ENCODE assay signal across 9 cellular contexts in the genomic region with DNA sequence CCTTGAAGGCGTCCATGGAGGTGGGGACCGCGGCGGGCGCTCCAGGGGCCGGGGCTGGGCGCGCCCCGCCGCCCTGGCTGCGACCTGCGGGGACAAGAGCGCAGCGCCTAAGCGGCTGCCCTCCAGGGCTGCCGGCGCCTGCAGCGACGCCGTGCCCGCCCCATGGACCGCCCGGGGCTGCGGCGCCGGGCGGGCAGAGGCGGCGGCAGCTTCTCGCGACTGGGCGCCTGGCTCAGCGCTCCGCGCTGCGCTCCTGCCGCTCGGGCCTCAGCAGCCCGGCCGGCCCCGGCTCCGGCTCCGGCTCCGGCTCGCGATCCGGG. TPM values are rescaled to one million over a fixed set of nuclear protein-coding genes. Genes with fewer than 3 reads are reported as not detected.
DNase-seq lines count a peak whose midpoint lies in the region; ATAC-seq, FAIRE-seq and TF ChIP-seq lines count a peak whose summit lies in the region.
"Had no signal": no experiment of that assay in that cellular context is flagged by ENCODE, and none has a peak within 500 bp of the region (broad histone marks: within the 10 kb centered on the region; RNA-seq: fewer than 3 reads in every experiment).

No MANE protein-coding gene starts in this region.

- no peak for TF ChIP-seq EP300 in upper lobe of left lung (IDR thresholded peaks at IDR 0.05)

- ATAC-seq in activated CD8-positive, alpha-beta memory T cell treated with anti-CD3 and anti-CD28 coated beads, Interleukin-2, amount 10 ng/mL, durations not matched to agents 7 days and 5 days, result peak; percentile 28
- ATAC-seq in activated CD8-positive, alpha-beta T cell treated with anti-CD3 and anti-CD28 coated beads, Interleukin-2, amount 10 ng/mL, durations not matched to agents 7 days and 5 days, result peak; percentile 28
- ATAC-seq in upper lobe of left lung (ENCODE audit: low FRiP score in 2 of 2), result peak in 1 of 2 donors; percentile 4
- ATAC-seq in HG03460 (IDR thresholded peaks at IDR 0.05; ENCODE audit: unreplicated experiment), result no peak

- no peak for TF ChIP-seq POLR2A in upper lobe of left lung (IDR thresholded peaks at IDR 0.05)

- H3K4me3 ChIP-seq in iPS-18c (ENCODE audit: insufficient read depth, low read depth, low read length), result peak overlapping the region; percentile 38; the same call in 1 of the 2 replicates
- peak overlapping the region in 3 of 4 donors; percentile 40 to 48 (median 46) for H3K4me3 ChIP-seq in upper lobe of left lung

- WGBS in upper lobe of left lung, 2 donors, result no CpG with 5 or more reads among the region's 47 CpGs

- no peaks in the 10 kb centered on the region for H3K9me3 Mint-ChIP-seq in activated CD8-positive, alpha-beta memory T cell treated with anti-CD3 and anti-CD28 coated beads, Interleukin-2, amount 10 ng/mL, durations not matched to agents 7 days and 5 days (ENCODE audit: low read depth)
- H3K9me3 Mint-ChIP-seq in activated CD8-positive, alpha-beta T cell treated with anti-CD3 and anti-CD28 coated beads, Interleukin-2, amount 10 ng/mL, durations not matched to agents 7 days and 5 days (ENCODE audit: insufficient read depth), result no peaks in the 10 kb centered on the region
- H3K9me3 Mint-ChIP-seq: T-helper 1 cell treated with Interleukin-12 subunit alpha and Interleukin-12 subunit beta and Interleukin-4 antibody, amounts not matched to agents 30 μg/mL and 1 μg/mL, for 36 hours had no signal

- CTCF ChIA-PET in activated CD8-positive, alpha-beta memory T cell treated with anti-CD3 and anti-CD28 coated beads, Interleukin-2, amount 10 ng/mL, durations not matched to agents 7 days and 5 days (lab: Charles Lee), result no interaction called here
- CTCF ChIA-PET in activated CD8-positive, alpha-beta T cell treated with anti-CD3 and anti-CD28 coated beads, Interleukin-2, amount 10 ng/mL, durations not matched to agents 7 days and 5 days (lab: Charles Lee), result no interaction called here

- peaks cover 35 to 54% (median 41%) of the 10 kb centered on the region in 4 donors for H3K4me1 ChIP-seq in upper lobe of left lung

- H3K27ac Mint-ChIP-seq in activated CD8-positive, alpha-beta memory T cell treated with anti-CD3 and anti-CD28 coated beads, Interleukin-2, amount 10 ng/mL, durations not matched to agents 7 days and 5 days, result no peak overlapping the region
- no peak overlapping the region for H3K27ac Mint-ChIP-seq in activated CD8-positive, alpha-beta T cell treated with anti-CD3 and anti-CD28 coated beads, Interleukin-2, amount 10 ng/mL, durations not matched to agents 7 days and 5 days

- H3K4me3 Mint-ChIP-seq in activated CD8-positive, alpha-beta memory T cell treated with anti-CD3 and anti-CD28 coated beads, Interleukin-2, amount 10 ng/mL, durations not matched to agents 7 days and 5 days, result no peak overlapping the region
- no peak overlapping the region for H3K4me3 Mint-ChIP-seq in activated CD8-positive, alpha-beta T cell treated with anti-CD3 and anti-CD28 coated beads, Interleukin-2, amount 10 ng/mL, durations not matched to agents 7 days and 5 days

- H3K4me1 Mint-ChIP-seq in activated CD8-positive, alpha-beta memory T cell treated with anti-CD3 and anti-CD28 coated beads, Interleukin-2, amount 10 ng/mL, durations not matched to agents 7 days and 5 days, result peaks cover 33% of the 10 kb centered on the region
- H3K4me1 Mint-ChIP-seq in activated CD8-positive, alpha-beta T cell treated with anti-CD3 and anti-CD28 coated beads, Interleukin-2, amount 10 ng/mL, durations not matched to agents 7 days and 5 days (ENCODE audit: low read depth), result peaks cover 40% of the 10 kb centered on the region

- peaks cover 88% of the 10 kb centered on the region for H3K27me3 Mint-ChIP-seq in activated CD8-positive, alpha-beta memory T cell treated with anti-CD3 and anti-CD28 coated beads, Interleukin-2, amount 10 ng/mL, durations not matched to agents 7 days and 5 days
- H3K27me3 Mint-ChIP-seq in activated CD8-positive, alpha-beta T cell treated with anti-CD3 and anti-CD28 coated beads, Interleukin-2, amount 10 ng/mL, durations not matched to agents 7 days and 5 days (ENCODE audit: low read depth), result peaks cover 83% of the 10 kb centered on the region

- DNase-seq in activated CD8-positive, alpha-beta memory T cell treated with anti-CD3 and anti-CD28 coated beads, Interleukin-2, amount 10 ng/mL, durations not matched to agents 7 days and 5 days, result no peak
- no peak for DNase-seq in activated CD8-positive, alpha-beta memory T cell treated with anti-CD3 and anti-CD28 coated beads, Interleukin-2, amount 50 U/mL, for 48 hours
- DNase-seq in activated CD8-positive, alpha-beta T cell treated with anti-CD3 and anti-CD28 coated beads, Interleukin-2, amount 10 ng/mL, durations not matched to agents 7 days and 5 days, result no peak
- no peak for DNase-seq in upper lobe of left lung
- DNase-seq in activated CD4-positive, alpha-beta T cell treated with anti-CD3 and anti-CD28 coated beads for 48 hours, result no peak
- no peak for DNase-seq in RCC 7860 (ENCODE audit: low spot score)

- no peak for TF ChIP-seq CTCF in upper lobe of left lung (IDR thresholded peaks at IDR 0.05)

- peak overlapping the region in 1 of 4 donors; percentile 24 for H3K27ac ChIP-seq in upper lobe of left lung

- POLR2A ChIA-PET in activated CD8-positive, alpha-beta T cell treated with anti-CD3 and anti-CD28 coated beads, Interleukin-2, amount 10 ng/mL, durations not matched to agents 7 days and 5 days (lab: Charles Lee), result no interaction called here

- no peaks in the 10 kb centered on the region for H3K9me3 ChIP-seq in iPS-18c (ENCODE audit: control insufficient read depth, insufficient read depth, low read length)
- H3K9me3 ChIP-seq in upper lobe of left lung, result no peaks in the 10 kb centered on the region

- H3K36me3 Mint-ChIP-seq in activated CD8-positive, alpha-beta memory T cell treated with anti-CD3 and anti-CD28 coated beads, Interleukin-2, amount 10 ng/mL, durations not matched to agents 7 days and 5 days, result peaks cover 6% of the 10 kb centered on the region
- peaks cover 11% of the 10 kb centered on the region for H3K36me3 Mint-ChIP-seq in activated CD8-positive, alpha-beta T cell treated with anti-CD3 and anti-CD28 coated beads, Interleukin-2, amount 10 ng/mL, durations not matched to agents 7 days and 5 days (ENCODE audit: low read depth)

- no peak for FAIRE-seq in RCC 7860 (lab: Jason Lieb, UNC)

- H3K27me3 ChIP-seq in upper lobe of left lung, result peaks cover 0 to 92% (median 63%) of the 10 kb centered on the region in 4 donors

- no peaks in the 10 kb centered on the region for H3K36me3 ChIP-seq in upper lobe of left lung

RNA-seq across cellular contexts. Expression of gene PITX1, which starts 0.2 kb away (rescaled TPM):
- under 1 TPM in 1 of 2 experiments, not detected in 1; 0.14 TPM for total RNA-seq in activated CD8-positive, alpha-beta memory T cell treated with anti-CD3 and anti-CD28 coated beads, Interleukin-2, amount 10 ng/mL, durations not matched to agents 7 days and 5 days
- not detected for total RNA-seq in activated CD8-positive, alpha-beta T cell treated with anti-CD3 and anti-CD28 coated beads, Interleukin-2, amount 10 ng/mL, durations not matched to agents 7 days and 5 days
- 10 to 100 TPM in 1 of 6 donors, 1 to 10 TPM in 1, under 1 TPM in 2, not detected in 2; 0.23 to 11.0 (median 1.0) TPM for total RNA-seq in upper lobe of left lung
